9 cellular contexts compared by ENCODE assay signal in genomic region chr10:68871731-68872342, GRCh38. TPM values are rescaled to one million over a fixed set of nuclear protein-coding genes. Genes with fewer than 3 reads are reported as not detected.
DNase-seq lines count a peak whose midpoint lies in the region; ATAC-seq and TF ChIP-seq lines count a peak whose summit lies in the region.
"Had no signal": no experiment of that assay in that cellular context is flagged by ENCODE, and none has a peak within 500 bp of the region (broad histone marks: within the 10 kb centered on the region; RNA-seq: fewer than 3 reads in every experiment).

No MANE protein-coding gene starts in this region.

- in situ Hi-C loops in Panc1 (cut with HindIII; ENCODE audit: low pct_unique_long_range_greater_than_20kb, low sequenced_read_pairs), result no loop called here

- TF ChIP-seq CTCF in Panc1 (IDR thresholded peaks at IDR 0.05), result no peak

- H3K9me3 ChIP-seq in Panc1 (ENCODE audit: control insufficient read depth, insufficient read depth, low read depth, low read length) (no peaks in the 10 kb centered on the region), subcutaneous abdominal adipose tissue (ENCODE audit: control insufficient read depth in 5 of 5, low read length in 5 of 5) (peaks cover 0 to 6% (median 0%) of the 10 kb centered on the region in 5 donors)

- ATAC-seq in Panc1, result 0 out of 2 replicates have a peak, but pooled peaks have one; percentile 46
- ATAC-seq in left ventricle myocardium superior, result peak; percentile 71
- ATAC-seq in activated CD4-positive, CD25-positive, alpha-beta regulatory T cell treated with anti-CD3 and anti-CD28 coated beads, Interleukin-2, amount 50 U/mL, for 24 hours, result no peak
- ATAC-seq in HG02981 (IDR thresholded peaks at IDR 0.05; ENCODE audit: unreplicated experiment), result no peak
- ATAC-seq: activated CD8-positive, alpha-beta memory T cell treated with anti-CD3 and anti-CD28 coated beads, Interleukin-2, amount 10 ng/mL, durations not matched to agents 7 days and 5 days had no signal

- intact Hi-C loops in Panc1 (cut with micrococcal nuclease; ENCODE audit: unreplicated experiment), result no loop called here
- intact Hi-C loops in left ventricle myocardium superior (cut with micrococcal nuclease), result no loop called here

- H3K36me3 ChIP-seq in Panc1 (ENCODE audit: control insufficient read depth, insufficient read depth, low read length), result no peaks in the 10 kb centered on the region
- H3K36me3 ChIP-seq in subcutaneous abdominal adipose tissue (ENCODE audit: control insufficient read depth in 5 of 5, insufficient read depth in 5 of 5, low read length in 5 of 5), result no peaks in the 10 kb centered on the region

- H3K27ac ChIP-seq in Panc1 (ENCODE audit: low read length) (no peak overlapping the region), subcutaneous abdominal adipose tissue (ENCODE audit: low read depth, low read length) (peak overlapping the region; percentile 98)

- peak overlapping the region in 1 of 5 donors; percentile 32 for H3K9ac ChIP-seq in subcutaneous abdominal adipose tissue (ENCODE audit: low read length in 5 of 5)

- H3K4me1 ChIP-seq in Panc1 (ENCODE audit: control insufficient read depth, insufficient read depth, low read length), result peaks cover 2% of the 10 kb centered on the region; the same call in 1 of the 2 replicates
- H3K4me1 ChIP-seq in subcutaneous abdominal adipose tissue (ENCODE audit: control insufficient read depth in 5 of 5, insufficient read depth in 5 of 5, low read length in 5 of 5), result peaks cover 3 to 37% (median 29%) of the 10 kb centered on the region in 5 donors

- DNase-seq in LHCN-M2 (ENCODE audit: low read depth), result peak; percentile 81
- no peak for DNase-seq in Panc1 (ENCODE audit: low read depth, low spot score)
- DNase-seq in left ventricle myocardium superior, result no peak
- no peak for DNase-seq in activated CD4-positive, alpha-beta T cell treated with anti-CD3 and anti-CD28 coated beads for 48 hours
- no peak for DNase-seq in mesenteric fat pad (ENCODE audit: low spot score)
- DNase-seq: activated CD8-positive, alpha-beta memory T cell treated with anti-CD3 and anti-CD28 coated beads, Interleukin-2, amount 10 ng/mL, durations not matched to agents 7 days and 5 days had no signal

- POLR2A ChIA-PET in Panc1 (lab: Charles Lee), result no interaction called here

- BruUV-seq in Panc1 (replicated peaks; lab: Mats Ljungman, UMichigan), result no TSS peak

- H3K27me3 ChIP-seq in Panc1 (ENCODE audit: control insufficient read depth, insufficient read depth, low read length) (no peaks in the 10 kb centered on the region), subcutaneous abdominal adipose tissue (ENCODE audit: control insufficient read depth in 5 of 5, insufficient read depth in 4 of 5, low read length in 5 of 5) (no peaks in the 10 kb centered on the region)

- CTCF ChIA-PET in Panc1 (lab: Charles Lee), result no interaction called here

- no peak overlapping the region for H3K4me3 ChIP-seq in Panc1 (ENCODE audit: low read depth in 2 of 2, low read length in 2 of 2)
- no peak overlapping the region for H3K4me3 ChIP-seq in subcutaneous abdominal adipose tissue (ENCODE audit: low read depth in 1 of 5, low read length in 5 of 5)

RNA-seq across cellular contexts. Expression of gene DDX50, which starts 29.3 kb away (rescaled TPM):
- total RNA-seq in LHCN-M2 (2014; rRNA removed) (58.5 and 66.2 TPM in 2 replicates), Panc1 (2021; ENCODE audit: unreplicated experiment) (46.9 TPM), left ventricle myocardium superior (20.4 TPM), mesenteric fat pad (33.3 TPM)
- polyA plus RNA-seq in LHCN-M2 (2012), result 25.8 TPM
- 33.3 TPM for polyA plus RNA-seq in Panc1 (2012; ENCODE audit: insufficient read length)

RNA-seq across cellular contexts. Expression of gene STOX1, which starts 44.5 kb away (rescaled TPM):
- 0.57 and 0.58 TPM in 2 replicates for total RNA-seq in LHCN-M2 (2014; rRNA removed)
- polyA plus RNA-seq in LHCN-M2 (2012), result 0.07 TPM
- 5.8 TPM for total RNA-seq in Panc1 (2021; ENCODE audit: unreplicated experiment)
- 2.2 TPM for polyA plus RNA-seq in Panc1 (2012; ENCODE audit: insufficient read length)
- 0.15 TPM for total RNA-seq in left ventricle myocardium superior
- total RNA-seq in mesenteric fat pad, result 8.1 TPM

Comparison
In these comparisons a context has a peak if more than half of its experiments do, and no peak if none do; other contexts are left out.
1. ATAC-seq: peak in Panc1 (single experiment) and left ventricle myocardium superior (single experiment); none in activated CD4-positive, CD25-positive, alpha-beta regulatory T cell treated with anti-CD3 and anti-CD28 coated beads, Interleukin-2, amount 50 U/mL, for 24 hours (0 of 2) and HG02981 (single experiment).